ENCODE assay signal across 17 cellular contexts in genomic region chr1:6133146-6133895, GRCh38. TPM values are rescaled to one million over a fixed set of nuclear protein-coding genes. Genes with fewer than 3 reads are reported as not detected.
DNase-seq lines count a peak whose midpoint lies in the region; ATAC-seq, FAIRE-seq and TF ChIP-seq lines count a peak whose summit lies in the region.
"Had no signal": no experiment of that assay in that cellular context is flagged by ENCODE, and none has a peak within 500 bp of the region (broad histone marks: within the 10 kb centered on the region; RNA-seq: fewer than 3 reads in every experiment).

No MANE protein-coding gene starts in this region.

- no peaks in the 10 kb centered on the region; a peak in 1 of 4 replicates for H3K9me3 ChIP-seq in H1 (ENCODE audit: insufficient read depth in 2 of 2, low read depth in 1 of 2, low read length in 1 of 2)
- H3K9me3 ChIP-seq in osteoblast (ENCODE audit: low read depth, low read length), result no peaks in the 10 kb centered on the region
- H3K9me3 ChIP-seq: BE2C had no signal

- H4K5ac ChIP-seq in H1 (ENCODE audit: insufficient read length, low read depth, low read length), result no peak overlapping the region

- H3K4me3 Mint-ChIP-seq in natural killer cell treated with Interleukin-12 subunit alpha and Interleukin-12 subunit beta and Interleukin-15 and Interleukin-18, amount 100 ng/mL, for 72 hours, result no peak overlapping the region
- H3K4me3 Mint-ChIP-seq in natural killer cell, result no peak overlapping the region
- H3K4me3 Mint-ChIP-seq in activated CD8-positive, alpha-beta T cell treated with anti-CD3 and anti-CD28 coated beads, Interleukin-2, amount 10 ng/mL, durations not matched to agents 7 days and 5 days, result no peak overlapping the region
- H3K4me3 Mint-ChIP-seq: CD4-positive, alpha-beta memory T cell; GM23338; H9 had no signal

- H3K27me3 ChIP-seq in H1 (replicated peaks in 1 of 4; ENCODE audit: control insufficient read depth in 3 of 4, extremely low read depth in 1 of 4, insufficient read depth in 3 of 4, low read length in 3 of 4) (peaks cover 0 to 7% (median 5%) of the 10 kb centered on the region in 4 experiments; a peak in 5 of 7 replicates), osteoblast (ENCODE audit: insufficient read depth, low read length) (no peaks in the 10 kb centered on the region)
- H3K27me3 ChIP-seq: BE2C had no signal

- no peak overlapping the region for H3K27ac Mint-ChIP-seq in natural killer cell treated with Interleukin-12 subunit alpha and Interleukin-12 subunit beta and Interleukin-15 and Interleukin-18, amount 100 ng/mL, for 72 hours
- no peak overlapping the region for H3K27ac Mint-ChIP-seq in natural killer cell
- H3K27ac Mint-ChIP-seq in activated CD8-positive, alpha-beta T cell treated with anti-CD3 and anti-CD28 coated beads, Interleukin-2, amount 10 ng/mL, durations not matched to agents 7 days and 5 days, result no peak overlapping the region
- H3K27ac Mint-ChIP-seq: CD4-positive, alpha-beta memory T cell; GM23338; H9 had no signal

- no peaks in the 10 kb centered on the region for H3K36me3 Mint-ChIP-seq in natural killer cell treated with Interleukin-12 subunit alpha and Interleukin-12 subunit beta and Interleukin-15 and Interleukin-18, amount 100 ng/mL, for 72 hours
- no peaks in the 10 kb centered on the region for H3K36me3 Mint-ChIP-seq in natural killer cell
- H3K36me3 Mint-ChIP-seq in activated CD8-positive, alpha-beta T cell treated with anti-CD3 and anti-CD28 coated beads, Interleukin-2, amount 10 ng/mL, durations not matched to agents 7 days and 5 days (ENCODE audit: low read depth), result no peaks in the 10 kb centered on the region
- H3K36me3 Mint-ChIP-seq: CD4-positive, alpha-beta memory T cell had no signal

- H3K36me3 ChIP-seq in H1 (ENCODE audit: control insufficient read depth in 2 of 4, insufficient read depth in 4 of 4, low read length in 3 of 4) (no peaks in the 10 kb centered on the region), osteoblast (ENCODE audit: insufficient read depth, low read length) (no peaks in the 10 kb centered on the region)
- H3K36me3 ChIP-seq: BE2C had no signal

- no peaks in the 10 kb centered on the region for H3K4me1 Mint-ChIP-seq in natural killer cell treated with Interleukin-12 subunit alpha and Interleukin-12 subunit beta and Interleukin-15 and Interleukin-18, amount 100 ng/mL, for 72 hours (ENCODE audit: low read depth in 2 of 2)
- H3K4me1 Mint-ChIP-seq in natural killer cell, result no peaks in the 10 kb centered on the region
- no peaks in the 10 kb centered on the region for H3K4me1 Mint-ChIP-seq in activated CD8-positive, alpha-beta T cell treated with anti-CD3 and anti-CD28 coated beads, Interleukin-2, amount 10 ng/mL, durations not matched to agents 7 days and 5 days (ENCODE audit: low read depth)
- H3K4me1 Mint-ChIP-seq: CD4-positive, alpha-beta memory T cell; GM23338 had no signal

- no peak overlapping the region for H3K56ac ChIP-seq in H1 (replicated peaks; ENCODE audit: insufficient read length, low read depth, low read length)

- no peak for TF ChIP-seq EP300 in H1 (IDR thresholded peaks at IDR 0.05; ENCODE audit: borderline replicate concordance in 1 of 2, low read depth in 2 of 2, low read length in 2 of 2)

- H3K79me1 ChIP-seq in H1 (ENCODE audit: low read depth, low read length), result no peaks in the 10 kb centered on the region

- no peak overlapping the region for H3K4ac ChIP-seq in H1 (replicated peaks; ENCODE audit: insufficient read length, low read depth, low read length)

- 84% methylated on average over 14 of the region's 15 CpGs; no CpG with 5 or more reads in 1 of the 2 experiments for WGBS in H1 (ENCODE audit: extremely low coverage in 1 of 2, insufficient coverage in 1 of 2, insufficient read length in 1 of 2, insufficient replicate concordance in 2 of 2, low coverage in 1 of 2, low lambda C conversion rate in 2 of 2, missing lambda C conversion rate in 1 of 2), 2 experiments

- no peak overlapping the region for H3K27ac ChIP-seq in H1 (ENCODE audit: low read depth, low read length)
- H3K27ac ChIP-seq in osteoblast (ENCODE audit: low read depth, low read length), result no peak overlapping the region
- H3K27ac ChIP-seq: A549, C4-2B had no signal

- H3K4me3 ChIP-seq in H1 (ENCODE audit: extremely low read depth in 1 of 4, insufficient read depth in 2 of 4, low read depth in 3 of 4, low read length in 4 of 4) (no peak overlapping the region), osteoblast (ENCODE audit: insufficient read depth, low read length) (no peak overlapping the region)
- H3K4me3 ChIP-seq: A549, GM12878, GM23338 had no signal

- no peaks in the 10 kb centered on the region for H3K9me3 Mint-ChIP-seq in natural killer cell treated with Interleukin-12 subunit alpha and Interleukin-12 subunit beta and Interleukin-15 and Interleukin-18, amount 100 ng/mL, for 72 hours
- H3K9me3 Mint-ChIP-seq in natural killer cell, result no peaks in the 10 kb centered on the region
- no peaks in the 10 kb centered on the region for H3K9me3 Mint-ChIP-seq in activated CD8-positive, alpha-beta T cell treated with anti-CD3 and anti-CD28 coated beads, Interleukin-2, amount 10 ng/mL, durations not matched to agents 7 days and 5 days (ENCODE audit: insufficient read depth)
- H3K9me3 Mint-ChIP-seq: GM23338 had no signal

- no peak overlapping the region for H2BK20ac ChIP-seq in H1 (ENCODE audit: low read length)

- no peak for TF ChIP-seq POLR2A in H1 (IDR thresholded peaks at IDR 0.05; ENCODE audit: control extremely low read depth in 1 of 2, low read depth in 2 of 2, low read length in 2 of 2)

- CTCF ChIA-PET in H1 (lab: Charles Lee; ENCODE audit: partially characterized antibody), result interaction anchor here (1.0 to 2.1 kb wide), 4 partner anchors 8 to 52 kb away, joined by 3 to 11 read pairs (median 4); no protein-coding TSS in a partner anchor
- CTCF ChIA-PET in activated CD8-positive, alpha-beta T cell treated with anti-CD3 and anti-CD28 coated beads, Interleukin-2, amount 10 ng/mL, durations not matched to agents 7 days and 5 days (lab: Charles Lee), result no interaction called here

- no peak for TF ChIP-seq CTCF in natural killer cell (IDR thresholded peaks at IDR 0.05)
- TF ChIP-seq CTCF in H1 (IDR thresholded peaks at IDR 0.05; ENCODE audit: control extremely low read depth in 1 of 3, insufficient read depth in 1 of 3, low read depth in 1 of 3, low read length in 3 of 3), result no peak
- TF ChIP-seq CTCF in osteoblast (IDR thresholded peaks at IDR 0.05; ENCODE audit: extremely low read depth, low read depth, low read length), result no peak

- H3K79me2 ChIP-seq in H1 (ENCODE audit: control insufficient read depth in 1 of 2, insufficient read depth in 2 of 2, low read length in 2 of 2) (no peaks in the 10 kb centered on the region), osteoblast (ENCODE audit: insufficient read depth, low read length) (no peaks in the 10 kb centered on the region)

- H3K4me2 ChIP-seq in H1 (ENCODE audit: insufficient read depth in 1 of 2, low read depth in 2 of 2, low read length in 2 of 2) (no peak overlapping the region), osteoblast (ENCODE audit: insufficient read depth, low read length) (no peak overlapping the region)
- H3K4me2 ChIP-seq: A549, GM23338 had no signal

- no peak for ATAC-seq in natural killer cell treated with Interleukin-12 subunit alpha and Interleukin-12 subunit beta and Interleukin-15 and Interleukin-18, amount 100 ng/mL, for 72 hours
- ATAC-seq in natural killer cell, result no peak
- no peak for ATAC-seq in activated CD8-positive, alpha-beta T cell treated with anti-CD3 and anti-CD28 coated beads, Interleukin-2, amount 10 ng/mL, durations not matched to agents 7 days and 5 days
- no peak for ATAC-seq in HG02610 (IDR thresholded peaks at IDR 0.05; ENCODE audit: unreplicated experiment)
- ATAC-seq: A549, GM12878, GM23338 had no signal

- intact Hi-C loops in natural killer cell (cut with micrococcal nuclease), result no loop called here

- no peak overlapping the region for H3K23ac ChIP-seq in H1 (ENCODE audit: insufficient read length)

- H2AFZ ChIP-seq in H1 (ENCODE audit: low read length), result no peak overlapping the region
- H2AFZ ChIP-seq in osteoblast (ENCODE audit: low read length), result no peak overlapping the region
- H2AFZ ChIP-seq: GM23338 had no signal

- no peaks in the 10 kb centered on the region for H3K23me2 ChIP-seq in H1 (ENCODE audit: low read depth, low read length)

- FAIRE-seq in H1 (lab: Jason Lieb, UNC), result no peak
- FAIRE-seq: A549, GM12878, GM18507 had no signal

- H4K20me1 ChIP-seq in H1 (replicated peaks in 1 of 2; ENCODE audit: control insufficient read depth in 1 of 2, insufficient read depth in 2 of 2, low read length in 2 of 2) (no peaks in the 10 kb centered on the region), osteoblast (ENCODE audit: insufficient read depth, low read length) (no peaks in the 10 kb centered on the region)

- no peak overlapping the region for H2BK5ac ChIP-seq in H1 (ENCODE audit: low read depth, low read length)

- H4K91ac ChIP-seq in H1 (replicated peaks; ENCODE audit: insufficient read length, low read length), result no peak overlapping the region

- H2AK5ac ChIP-seq in H1 (ENCODE audit: low read depth, low read length), result no peak overlapping the region

- H3K14ac ChIP-seq in H1 (ENCODE audit: insufficient read length), result no peak overlapping the region

- POLR2A ChIA-PET in H1 (lab: Charles Lee; ENCODE audit: partially characterized antibody), result no interaction called here
- POLR2A ChIA-PET in activated CD8-positive, alpha-beta T cell treated with anti-CD3 and anti-CD28 coated beads, Interleukin-2, amount 10 ng/mL, durations not matched to agents 7 days and 5 days (lab: Charles Lee), result interaction anchor here (0.8 kb wide), 1 partner anchor 20 kb away, joined by 3 read pairs; no protein-coding TSS in a partner anchor

- no peak overlapping the region for H3K9ac ChIP-seq in H1 (replicated peaks in 1 of 4; ENCODE audit: extremely low read depth in 1 of 4, low read depth in 3 of 4, low read length in 3 of 4)

- H4K8ac ChIP-seq in H1 (ENCODE audit: extremely low read depth, insufficient read depth, low read length), result peak overlapping the region; percentile 14; the same call in 1 of the 2 replicates

- H3K4me1 ChIP-seq in H1 (replicated peaks in 1 of 4; ENCODE audit: control insufficient read depth in 3 of 4, insufficient read depth in 4 of 4, low read length in 3 of 4), result peaks cover 0 to 2% (median 0%) of the 10 kb centered on the region in 4 experiments; a peak in 1 of 7 replicates
- H3K4me1 ChIP-seq in osteoblast (ENCODE audit: insufficient read depth, low read length), result no peaks in the 10 kb centered on the region
- H3K4me1 ChIP-seq: A549, BE2C had no signal

- H2BK120ac ChIP-seq in H1 (replicated peaks; ENCODE audit: low read depth, low read length), result no peak overlapping the region

- H3K18ac ChIP-seq in H1 (ENCODE audit: extremely low read depth, low read length), result no peak overlapping the region

- peak; percentile 47 for DNase-seq in natural killer cell treated with Interleukin-12 subunit alpha and Interleukin-12 subunit beta and Interleukin-15 and Interleukin-18, amount 100 ng/mL, for 72 hours (ENCODE audit: low spot score)
- DNase-seq in natural killer cell (no peak), H1 (ENCODE audit: low read depth in 1 of 2, low spot score in 2 of 2) (no peak), osteoblast (ENCODE audit: insufficient read length, low spot score, missing footprints) (peak; percentile 86), activated gamma-delta T cell (lab: John Stamatoyannopoulos, UW) (no peak)
- no peak for DNase-seq in activated CD8-positive, alpha-beta T cell treated with anti-CD3 and anti-CD28 coated beads, Interleukin-2, amount 10 ng/mL, durations not matched to agents 7 days and 5 days
- DNase-seq: BE2C; CD4-positive, alpha-beta memory T cell; DMS79; H9 had no signal

- TF ChIP-seq RAD21 in H1 (IDR thresholded peaks at IDR 0.05 in 1 of 2, conservative IDR thresholded peaks at IDR 0.05 in 1 of 2; ENCODE audit: low read depth in 2 of 2, low read length in 2 of 2), result no peak

- no peak overlapping the region for H2BK15ac ChIP-seq in H1 (ENCODE audit: low read length)

- H3K27me3 Mint-ChIP-seq in natural killer cell treated with Interleukin-12 subunit alpha and Interleukin-12 subunit beta and Interleukin-15 and Interleukin-18, amount 100 ng/mL, for 72 hours, result peaks cover 0 to 5% of the 10 kb centered on the region in 2 donors
- no peaks in the 10 kb centered on the region for H3K27me3 Mint-ChIP-seq in natural killer cell (ENCODE audit: low read depth in 2 of 2)
- H3K27me3 Mint-ChIP-seq in activated CD8-positive, alpha-beta T cell treated with anti-CD3 and anti-CD28 coated beads, Interleukin-2, amount 10 ng/mL, durations not matched to agents 7 days and 5 days (ENCODE audit: low read depth), result no peaks in the 10 kb centered on the region
- H3K27me3 Mint-ChIP-seq: CD4-positive, alpha-beta memory T cell had no signal

- H2BK12ac ChIP-seq in H1 (ENCODE audit: low read depth, low read length), result no peak overlapping the region

RNA-seq across cellular contexts. Expression of gene CHD5, which starts 46.8 kb away (rescaled TPM):
- total RNA-seq in natural killer cell treated with Interleukin-12 subunit alpha and Interleukin-12 subunit beta and Interleukin-15 and Interleukin-18, amount 100 ng/mL, for 72 hours, result under 1 TPM; 0.31 to 0.78 TPM
- total RNA-seq in natural killer cell (1 to 10 TPM in 1 of 3 donors, under 1 TPM in 2; 0.34 to 1.2 (median 0.73) TPM), osteoblast (under 0.01 TPM in 1 of 2 replicates, not detected in the other)
- 0.94 and 1.8 TPM in 2 replicates for total RNA-seq in H1 (2021; fragmentation: NEBNext Ultra II Directional; extraction: Animal tissue kit (Norgen Biotek cat#: 25700))
- 0.42 and 0.58 TPM in 2 replicates for polyA plus RNA-seq in H1 (2011; rRNA removed)
- polyA plus RNA-seq in H1 (2011; cell fraction: cytosol; rRNA removed), result 0.48 TPM
- 3.5 TPM for polyA plus RNA-seq in H1 (2011; cell fraction: nucleus; rRNA removed)
- 0.48 to 1.5 TPM (median 0.97 TPM) in 4 replicates for polyA plus RNA-seq in H1 (2012, experiment 1 of 2)
- polyA plus RNA-seq in H1 (2012, experiment 2 of 2), result 0.43 TPM
- polyA plus RNA-seq in H1 (2013, experiment 1 of 2), result 0.77 TPM
- polyA plus RNA-seq in H1 (2013, experiment 2 of 2), result 0.31 TPM
- polyA minus RNA-seq in H1 (2011; rRNA and poly(A)+ RNA removed), result 0.47 and 0.80 TPM in 2 replicates
- 0.37 TPM for polyA minus RNA-seq in H1 (2011; cell fraction: cytosol; rRNA and poly(A)+ RNA removed)
- 0.90 TPM for polyA minus RNA-seq in H1 (2011; cell fraction: nucleus; rRNA and poly(A)+ RNA removed)
- total RNA-seq in activated CD8-positive, alpha-beta T cell treated with anti-CD3 and anti-CD28 coated beads, Interleukin-2, amount 10 ng/mL, durations not matched to agents 7 days and 5 days, result under 1 TPM; 0.23 to 0.47 TPM
- total RNA-seq: HT1080 had no signal
- polyA plus RNA-seq: CD4-positive, alpha-beta memory T cell had no signal

Comparison
In these comparisons a context has a peak if more than half of its experiments do, and no peak if none do; other contexts are left out.
1. DNase-seq: peak in natural killer cell treated with Interleukin-12 subunit alpha and Interleukin-12 subunit beta and Interleukin-15 and Interleukin-18, amount 100 ng/mL, for 72 hours (single experiment) and osteoblast (single experiment); none in natural killer cell (single experiment), H1 (0 of 2), activated gamma-delta T cell (single experiment) and activated CD8-positive, alpha-beta T cell treated with anti-CD3 and anti-CD28 coated beads, Interleukin-2, amount 10 ng/mL, durations not matched to agents 7 days and 5 days (single experiment).